ENCODE assay signal across 8 cellular contexts in genomic region chr16:76942089-76942488, GRCh38.
"Had no signal": no experiment of that assay in that cellular context is flagged by ENCODE, and none has a peak within 500 bp of the region (broad histone marks: within the 10 kb centered on the region; RNA-seq: fewer than 3 reads in every experiment).

No MANE protein-coding gene starts in this region.

- H3K9ac ChIP-seq: GM23248 had no signal

- H2AFZ ChIP-seq: GM23248 had no signal

- DNase-seq: GM23248, GOT3, H7, HFFc6, IMR-90 had no signal

- H3K4me3 ChIP-seq: GM23248, HAP-1 had no signal

- ATAC-seq: HCT116 had no signal

- H3K4me1 ChIP-seq: HAP-1 had no signal

- H3K27ac ChIP-seq: GM23248, HL-60 had no signal

- H3K9me3 ChIP-seq: HAP-1 had no signal

- H3K36me3 ChIP-seq: HAP-1 had no signal
